Comparison of ENCODE assay signal across 24 cellular contexts in genomic region chr19:48533770-48534169, GRCh38. TPM values are rescaled to one million over a fixed set of nuclear protein-coding genes. Genes with fewer than 3 reads are reported as not detected.
DNase-seq lines count a peak whose midpoint lies in the region; ATAC-seq and TF ChIP-seq lines count a peak whose summit lies in the region.
"Had no signal": no experiment of that assay in that cellular context is flagged by ENCODE, and none has a peak within 500 bp of the region (broad histone marks: within the 10 kb centered on the region; RNA-seq: fewer than 3 reads in every experiment).

No MANE protein-coding gene starts in this region.

- H3K9me3 ChIP-seq in right cardiac atrium (ENCODE audit: control insufficient read depth, low read length) (peaks cover 2% of the 10 kb centered on the region), adrenal gland (replicated peaks in 1 of 3) (no peaks in the 10 kb centered on the region)
- H3K9me3 ChIP-seq: HAP-1 had no signal

- H3K4me1 ChIP-seq in right cardiac atrium (ENCODE audit: control insufficient read depth, insufficient read depth, low read length) (no peaks in the 10 kb centered on the region), adrenal gland (replicated peaks in 1 of 2) (no peaks in the 10 kb centered on the region)
- H3K4me1 ChIP-seq: BE2C; BLaER1 treated with 17β-estradiol and CSF1 and Interleukin-3, amounts not matched to agents 10 nM and 100 nM; HAP-1 had no signal

- peak; percentile 5 for DNase-seq in Right ventricle myocardium superior
- DNase-seq in right cardiac atrium, result no peak
- peak; percentile 57 for DNase-seq in M059J (ENCODE audit: low read depth)
- peak in 4 of 7 donors; percentile 58 to 77 (median 62) for DNase-seq in adrenal gland
- DNase-seq in fibroblast of mammary gland (ENCODE audit: low read depth), result peak; percentile 15
- DNase-seq in RPMI8226, result no peak
- DNase-seq in ureter (ENCODE audit: low spot score), result no peak
- DNase-seq: ACHN; AML-193; BE2C; CD4-positive, alpha-beta T cell; CD8-positive, alpha-beta memory T cell; DMS 273 treated with DMSO at 0.1 percent for 48 hours; DMS79; EL; GF-D8; GOT3; HFFc6 had no signal

- H3K27ac ChIP-seq in right cardiac atrium (ENCODE audit: low read length), result no peak overlapping the region
- H3K27ac ChIP-seq in adrenal gland, result no peak overlapping the region
- H3K27ac ChIP-seq: 22Rv1; BLaER1 treated with 17β-estradiol and CSF1 and Interleukin-3, amounts not matched to agents 10 nM and 100 nM had no signal

- intact Hi-C loops in Right ventricle myocardium superior (cut with DNase I) (no loop called here), right cardiac atrium (cut with DNase I) (no loop called here), adrenal gland (cut with DNase I) (no loop called here)

- 82% methylated on average over 10 of the region's 10 CpGs for WGBS in right cardiac atrium
- 50 to 57% (median 54%) methylated on average over 10 of the region's 10 CpGs for WGBS in adrenal gland, 4 donors

- TF ChIP-seq CTCF in adrenal gland (IDR thresholded peaks at IDR 0.05), result no peak
- TF ChIP-seq CTCF in fibroblast of mammary gland (conservative IDR thresholded peaks at IDR 0.05; ENCODE audit: control insufficient read depth, insufficient read depth, low read depth, low read length), result no peak

- H3K36me3 ChIP-seq in adrenal gland (replicated peaks in 1 of 2), result no peaks in the 10 kb centered on the region
- H3K36me3 ChIP-seq: BE2C; BLaER1 treated with 17β-estradiol and CSF1 and Interleukin-3, amounts not matched to agents 10 nM and 100 nM; HAP-1 had no signal

- H3K27me3 ChIP-seq in right cardiac atrium (ENCODE audit: control insufficient read depth, insufficient read depth) (no peaks in the 10 kb centered on the region), adrenal gland (no peaks in the 10 kb centered on the region)
- H3K27me3 ChIP-seq: BE2C; BLaER1 treated with 17β-estradiol and CSF1 and Interleukin-3, amounts not matched to agents 10 nM and 100 nM had no signal

- H3K4me3 ChIP-seq in right cardiac atrium (ENCODE audit: low read length) (no peak overlapping the region), adrenal gland (no peak overlapping the region), fibroblast of mammary gland (ENCODE audit: control insufficient read depth, low read depth, low read length) (no peak overlapping the region)
- H3K4me3 ChIP-seq: BLaER1 treated with 17β-estradiol and CSF1 and Interleukin-3, amounts not matched to agents 10 nM and 100 nM; HAP-1 had no signal

- ATAC-seq in Right ventricle myocardium superior (ENCODE audit: poor library complexity) (no peak), right cardiac atrium (no peak), GM19397 (IDR thresholded peaks at IDR 0.05; ENCODE audit: unreplicated experiment) (no peak)

- TF ChIP-seq POLR2A in adrenal gland (IDR thresholded peaks at IDR 0.05), result no peak

RNA-seq across cellular contexts. Expression of gene SULT2B1, which starts 18.2 kb away (rescaled TPM):
- total RNA-seq in Right ventricle myocardium superior (0.22 TPM), right cardiac atrium (under 1 TPM in 2 of 4 donors, not detected in 2; 0.25 to 0.76 TPM), adrenal gland (1 to 10 TPM in 2 of 8 donors, under 1 TPM in 3, not detected in 3; 0.34 to 1.4 (median 0.52) TPM), ureter (1.6 TPM)
- polyA plus RNA-seq in right cardiac atrium (0.14 TPM), adrenal gland (under 1 TPM; 0.24 to 0.88 (median 0.72) TPM)
- not detected in 2 replicates for total RNA-seq in M059J (2014; rRNA removed; shearing (Covaris generic))
- total RNA-seq: CD4-positive, alpha-beta T cell; CD8-positive, alpha-beta memory T cell; G401 had no signal
- polyA plus RNA-seq: CD8-positive, alpha-beta memory T cell had no signal

RNA-seq across cellular contexts. Expression of gene LMTK3, which starts 22.1 kb away (rescaled TPM):
- total RNA-seq in Right ventricle myocardium superior (0.70 TPM), right cardiac atrium (1 to 10 TPM; 3.1 to 7.2 (median 5.5) TPM), adrenal gland (1 to 10 TPM in 7 of 8 donors, under 1 TPM in 1; 0.06 to 4.4 (median 2.6) TPM), ureter (5.1 TPM)
- polyA plus RNA-seq in right cardiac atrium (2.9 TPM), adrenal gland (10 to 100 TPM in 1 of 3 donors, 1 to 10 TPM in 1, under 1 TPM in 1; 0.57 to 15.1 (median 2.3) TPM)
- total RNA-seq in M059J (2014; rRNA removed; shearing (Covaris generic)), result 0.17 TPM in 1 of 2 replicates, not detected in the other
- polyA plus RNA-seq: CD14-positive monocyte; CD8-positive, alpha-beta memory T cell had no signal

Comparison
In these comparisons a context has a peak if more than half of its experiments do, and no peak if none do; other contexts are left out.
1. DNase-seq: peak in Right ventricle myocardium superior (single experiment), M059J (single experiment), adrenal gland (4 of 7) and fibroblast of mammary gland (single experiment); none in right cardiac atrium (0 of 3), RPMI8226 (single experiment) and ureter (single experiment).